6 cellular contexts compared by ENCODE assay signal in genomic region chr12:59999291-59999690, GRCh38.
"Had no signal": no experiment of that assay in that cellular context is flagged by ENCODE, and none has a peak within 500 bp of the region (broad histone marks: within the 10 kb centered on the region; RNA-seq: fewer than 3 reads in every experiment).

No MANE protein-coding gene starts in this region.

- H3K4me3 ChIP-seq: GM23338, K562 had no signal

- DNase-seq: H9, HCEC 1CT, IMR-90, KG1 had no signal

- ATAC-seq: GM23338, K562 had no signal

- H3K4me3 Mint-ChIP-seq: GM23338, H9 had no signal
